In genomic region chr20:34132491-34132890, GRCh38 we compare ENCODE assay signal across 1 cellular context.
TF ChIP-seq lines count a peak whose summit lies in the region.

No MANE protein-coding gene starts in this region.

TF ChIP-seq in HepG2, 621 proteins besides CTCF, POLR2A, EP300 and RAD21:
- TF ChIP-seq, protein P1, sequence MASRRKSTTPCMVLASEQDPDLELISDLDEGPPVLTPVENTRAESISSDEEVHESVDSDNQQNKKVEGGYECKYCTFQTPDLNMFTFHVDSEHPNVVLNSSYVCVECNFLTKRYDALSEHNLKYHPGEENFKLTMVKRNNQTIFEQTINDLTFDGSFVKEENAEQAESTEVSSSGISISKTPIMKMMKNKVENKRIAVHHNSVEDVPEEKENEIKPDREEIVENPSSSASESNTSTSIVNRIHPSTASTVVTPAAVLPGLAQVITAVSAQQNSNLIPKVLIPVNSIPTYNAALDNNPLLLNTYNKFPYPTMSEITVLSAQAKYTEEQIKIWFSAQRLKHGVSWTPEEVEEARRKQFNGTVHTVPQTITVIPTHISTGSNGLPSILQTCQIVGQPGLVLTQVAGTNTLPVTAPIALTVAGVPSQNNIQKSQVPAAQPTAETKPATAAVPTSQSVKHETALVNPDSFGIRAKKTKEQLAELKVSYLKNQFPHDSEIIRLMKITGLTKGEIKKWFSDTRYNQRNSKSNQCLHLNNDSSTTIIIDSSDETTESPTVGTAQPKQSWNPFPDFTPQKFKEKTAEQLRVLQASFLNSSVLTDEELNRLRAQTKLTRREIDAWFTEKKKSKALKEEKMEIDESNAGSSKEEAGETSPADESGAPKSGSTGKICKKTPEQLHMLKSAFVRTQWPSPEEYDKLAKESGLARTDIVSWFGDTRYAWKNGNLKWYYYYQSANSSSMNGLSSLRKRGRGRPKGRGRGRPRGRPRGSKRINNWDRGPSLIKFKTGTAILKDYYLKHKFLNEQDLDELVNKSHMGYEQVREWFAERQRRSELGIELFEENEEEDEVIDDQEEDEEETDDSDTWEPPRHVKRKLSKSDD (CRISPR knock-in tag; IDR thresholded peaks at IDR 0.05; ENCODE audit: low read depth), result 0 out of 2 replicates have a peak, but pooled peaks have one; percentile 9
